In the genomic region with DNA sequence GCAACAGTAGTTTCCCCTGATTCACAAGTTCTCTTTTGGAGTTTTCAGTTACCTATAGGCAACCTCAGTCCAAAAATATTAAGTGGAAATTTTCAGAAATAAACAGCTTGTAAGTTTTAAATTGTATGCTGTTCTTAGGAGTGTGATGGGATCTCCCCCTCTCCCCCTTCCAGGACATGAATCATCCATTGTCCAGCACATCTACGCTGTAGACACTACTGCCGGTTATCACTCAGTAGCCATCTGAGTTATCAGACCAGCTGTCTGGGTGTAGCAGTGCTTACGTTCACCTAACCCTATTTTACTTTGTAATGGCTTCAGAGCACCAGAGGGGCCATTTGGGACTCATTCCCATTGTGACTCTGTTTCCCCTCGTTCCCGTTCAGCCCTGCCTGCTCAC, we compare ENCODE assay signal across 23 cellular contexts.
DNase-seq lines count a peak whose midpoint lies in the region; ATAC-seq and TF ChIP-seq lines count a peak whose summit lies in the region.
"Had no signal": no experiment of that assay in that cellular context is flagged by ENCODE, and none has a peak within 500 bp of the region (broad histone marks: within the 10 kb centered on the region; RNA-seq: fewer than 3 reads in every experiment).

No MANE protein-coding gene starts in this region.

- peak overlapping the region in 1 of 2 experiments; percentile 32; a peak in 1 of 4 replicates for H3K27ac ChIP-seq in SK-N-SH (ENCODE audit: low read depth in 2 of 2, low read length in 1 of 2)
- H3K27ac ChIP-seq in dorsolateral prefrontal cortex: no peak overlapping the region
- H3K27ac ChIP-seq: C4-2B, esophagus muscularis mucosa, RWPE1, transverse colon had no signal

- peaks cover 8% of the 10 kb centered on the region for H3F3A ChIP-seq in SK-N-SH (replicated peaks; ENCODE audit: insufficient read depth)

- no peaks in the 10 kb centered on the region for H3K9me3 ChIP-seq in SK-N-SH
- H3K9me3 ChIP-seq: esophagus muscularis mucosa, MG63, transverse colon had no signal

- intact Hi-C loops in dorsolateral prefrontal cortex (cut with DNase I): no loop called here

- H3K4me1 ChIP-seq in SK-N-SH (ENCODE audit: control insufficient read depth in 1 of 2, insufficient read depth in 2 of 2, low read depth in 1 of 2, low read length in 1 of 2): peaks cover 9 to 43% of the 10 kb centered on the region in 2 experiments

- no peak for ATAC-seq in HG03457 (IDR thresholded peaks at IDR 0.05; ENCODE audit: unreplicated experiment)
- ATAC-seq: naive thymus-derived CD4-positive, alpha-beta T cell; right cardiac atrium had no signal

- no peak overlapping the region for H3K9ac ChIP-seq in SK-N-SH

- H4K20me1 ChIP-seq in SK-N-SH (ENCODE audit: insufficient read depth): no peaks in the 10 kb centered on the region

- POLR2A ChIA-PET in SK-N-SH (lab: Yijun Ruan, JAX): no interaction called here

- H3K4me3 ChIP-seq in SK-N-SH (ENCODE audit: low read depth in 2 of 2, low read length in 1 of 2) (no peak overlapping the region), fibroblast of pulmonary artery (replicated peaks; ENCODE audit: low read depth, low read length) (no peak overlapping the region), dorsolateral prefrontal cortex (no peak overlapping the region)
- H3K4me3 ChIP-seq: esophagus muscularis mucosa, MG63, transverse colon had no signal

- H3K9me2 ChIP-seq in SK-N-SH: no peaks in the 10 kb centered on the region

- H3K36me3 ChIP-seq in SK-N-SH (replicated peaks in 1 of 2; ENCODE audit: control insufficient read depth in 1 of 2, insufficient read depth in 2 of 2, low read length in 1 of 2): peaks cover 0 to 2% of the 10 kb centered on the region in 2 experiments
- H3K36me3 ChIP-seq: esophagus muscularis mucosa, MG63, transverse colon had no signal

- no peaks in the 10 kb centered on the region for H3K27me3 ChIP-seq in SK-N-SH (ENCODE audit: insufficient read depth)
- no peaks in the 10 kb centered on the region for H3K27me3 ChIP-seq in dorsolateral prefrontal cortex
- H3K27me3 ChIP-seq: esophagus muscularis mucosa, MG63, transverse colon had no signal

- no peak overlapping the region for H2AFZ ChIP-seq in SK-N-SH (ENCODE audit: low read depth)

- TF ChIP-seq CTCF in SK-N-SH (IDR thresholded peaks at IDR 0.05) (no peak), fibroblast of pulmonary artery (IDR thresholded peaks at IDR 0.05; ENCODE audit: low read length, missing control alignments) (no peak), dorsolateral prefrontal cortex (IDR thresholded peaks at IDR 0.05 in 54 of 56, conservative IDR thresholded peaks at IDR 0.05 in 2 of 56; ENCODE audit: low read depth in 1 of 56, partially characterized antibody in 56 of 56) (no peak)

- no peak for TF ChIP-seq RAD21 in SK-N-SH (IDR thresholded peaks at IDR 0.05; ENCODE audit: low read length)

- H3K79me2 ChIP-seq in SK-N-SH (ENCODE audit: insufficient read depth): no peaks in the 10 kb centered on the region

- peak overlapping the region; percentile 65 for H3K4me2 ChIP-seq in SK-N-SH

- DNase-seq in Daoy (ENCODE audit: low read depth) (peak; percentile 36), SK-N-SH (peak; percentile 49), fibroblast of pulmonary artery (ENCODE audit: low read depth) (peak; percentile 55), pulmonary artery endothelial cell (ENCODE audit: low read depth, low spot score) (peak; percentile 41), dorsolateral prefrontal cortex (no peak), SIG-M5 treated with dmso at 0.1 percent for 504 hours (lab: John Stamatoyannopoulos, UW; ENCODE audit: unreplicated experiment) (no peak), islet precursor cell (no peak)
- DNase-seq: activated CD4-positive, alpha-beta T cell treated with anti-CD3 and anti-CD28 coated beads for 1 hour; activated T-cell treated with anti-CD3 and anti-CD28 coated beads, Interleukin-2, amount 50 U/mL, for 1 hour; amniotic stem cell; central memory CD4-positive, alpha-beta T cell; H7; MG63; naive thymus-derived CD4-positive, alpha-beta T cell; NCI-H1436; NCI-H526; right cardiac atrium; stimulated activated CD4-positive, alpha-beta T cell treated with anti-CD3 and anti-CD28 coated beads, Interleukin-12 subunit alpha, Interleukin-12 subunit beta, amount 100 ng/mL, for 4 hours; transverse colon had no signal

- CTCF ChIA-PET in SK-N-SH (lab: Yijun Ruan, JAX): interaction anchor here (2.2 kb wide), 1 partner anchor 134 kb away, joined by 7 read pairs; no protein-coding TSS in a partner anchor

- WGBS in SK-N-SH (ENCODE audit: low lambda C conversion rate): 25% methylated on average over 5 of the region's 5 CpGs

- 0 out of 4 replicates have a peak, but pooled peaks of 1 of the 2 experiments have one; percentile 9 for TF ChIP-seq EP300 in SK-N-SH (IDR thresholded peaks at IDR 0.05; ENCODE audit: borderline replicate concordance in 1 of 2, low read depth in 1 of 2, low read length in 1 of 2)

TF ChIP-seq in SK-N-SH, 30 proteins besides CTCF, POLR2A, EP300 and RAD21:
- TF ChIP-seq GATA2 (CRISPR knock-in tag; IDR thresholded peaks at IDR 0.05) (peak; percentile 66), PBX3 (IDR thresholded peaks at IDR 0.05) (peak; percentile 66), SIN3A (IDR thresholded peaks at IDR 0.05; ENCODE audit: borderline replicate concordance, low read depth, low read length) (no peak), FOSL2 (IDR thresholded peaks at IDR 0.05; ENCODE audit: borderline replicate concordance, low read depth) (peak; percentile 74; the same call in 1 of the 2 replicates), TEAD4 (IDR thresholded peaks at IDR 0.05; ENCODE audit: borderline replicate concordance, insufficient read depth) (no peak), JUND (IDR thresholded peaks at IDR 0.05) (peak; percentile 58), TCF12 (IDR thresholded peaks at IDR 0.05) (peak; percentile 45; the same call in 1 of the 2 replicates)
TF ChIP-seq in SK-N-SH: peak in this region for 5.

Comparison
In these comparisons a context has a peak if more than half of its experiments do, and no peak if none do; other contexts are left out.
1. DNase-seq: peak in Daoy (single experiment), SK-N-SH (single experiment), fibroblast of pulmonary artery (single experiment) and pulmonary artery endothelial cell (single experiment); none in dorsolateral prefrontal cortex (0 of 10), SIG-M5 treated with dmso at 0.1 percent for 504 hours (single experiment) and islet precursor cell (single experiment).